ENCODE assay signal across 11 cellular contexts in the genomic region with DNA sequence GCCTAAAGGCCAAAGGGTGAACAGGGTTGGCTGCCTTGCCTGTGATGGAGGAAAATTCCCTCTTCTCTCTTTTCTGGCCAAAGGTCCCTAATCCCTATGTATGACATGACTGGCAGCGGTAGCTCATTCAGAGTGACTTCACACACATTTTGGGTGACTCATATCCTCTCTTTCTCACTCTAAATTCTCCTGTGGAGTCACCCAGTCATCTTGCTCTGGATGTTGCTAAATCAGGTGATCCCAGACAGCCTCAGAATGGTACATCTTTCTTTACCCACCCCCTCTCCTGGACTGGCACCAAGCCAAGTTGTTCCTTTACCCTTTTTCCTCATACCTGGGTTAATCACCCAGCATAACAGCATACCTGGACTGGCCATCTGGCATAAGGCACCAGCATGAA.
A peak's percentile ranks its signal among the peaks of the same experiment; 100 is the strongest.
DNase-seq lines count a peak whose midpoint lies in the region; ATAC-seq and TF ChIP-seq lines count a peak whose summit lies in the region.
"Had no signal": no experiment of that assay in that cellular context is flagged by ENCODE, and none has a peak within 500 bp of the region (broad histone marks: within the 10 kb centered on the region; RNA-seq: fewer than 3 reads in every experiment).

No MANE protein-coding gene starts in this region.

- H3K9ac ChIP-seq in BLaER1 treated with 17β-estradiol and CSF1 and Interleukin-3, amounts not matched to agents 10 nM and 100 nM, result no peak overlapping the region
- no peak overlapping the region for H3K9ac ChIP-seq in adipocyte (ENCODE audit: low read length)

- ATAC-seq in left lobe of liver (peak; percentile 38), HG02840 (IDR thresholded peaks at IDR 0.05; ENCODE audit: low FRiP score, unreplicated experiment) (no peak), GM18505 (IDR thresholded peaks at IDR 0.05; ENCODE audit: unreplicated experiment) (no peak)
- ATAC-seq: Right ventricle myocardium inferior had no signal

- H3K4me2 ChIP-seq in BLaER1 treated with 17β-estradiol and CSF1 and Interleukin-3, amounts not matched to agents 10 nM and 100 nM, result peak overlapping the region in 6 of 11 experiments; percentile 1 to 60 (median 17); a peak in 7 of 22 replicates

- peaks cover 0 to 16% (median 5%) of the 10 kb centered on the region in 11 experiments; a peak in 5 of 22 replicates for H3K36me3 ChIP-seq in BLaER1 treated with 17β-estradiol and CSF1 and Interleukin-3, amounts not matched to agents 10 nM and 100 nM
- no peaks in the 10 kb centered on the region for H3K36me3 ChIP-seq in adipocyte (ENCODE audit: control insufficient read depth, insufficient read depth, low read length, severe bottlenecking)
- H3K36me3 ChIP-seq in SJCRH30, result no peaks in the 10 kb centered on the region
- H3K36me3 ChIP-seq: esophagus squamous epithelium had no signal

- H3K27me3 ChIP-seq in BLaER1 treated with 17β-estradiol and CSF1 and Interleukin-3, amounts not matched to agents 10 nM and 100 nM, result no peaks in the 10 kb centered on the region
- H3K27me3 ChIP-seq in adipocyte (replicated peaks; ENCODE audit: control insufficient read depth, insufficient read depth, low read length) (no peaks in the 10 kb centered on the region), SJCRH30 (no peaks in the 10 kb centered on the region; the same call in none of the 2 replicates)

- H3K27ac ChIP-seq in BLaER1 treated with 17β-estradiol and CSF1 and Interleukin-3, amounts not matched to agents 10 nM and 100 nM, result no peak overlapping the region
- no peak overlapping the region for H3K27ac ChIP-seq in SJCRH30
- H3K27ac ChIP-seq: esophagus squamous epithelium had no signal

- DNase-seq in HK-2 (ENCODE audit: unreplicated experiment), result peak; percentile 66
- DNase-seq in adipocyte (ENCODE audit: low read depth), result peak; percentile 31
- DNase-seq in left lobe of liver (ENCODE audit: low spot score), result no peak
- no peak for DNase-seq in SJCRH30
- no peak for DNase-seq in putamen (ENCODE audit: low spot score)
- DNase-seq: esophagus squamous epithelium, KBM-7 had no signal

- no peak overlapping the region for H3K4me3 ChIP-seq in BLaER1 treated with 17β-estradiol and CSF1 and Interleukin-3, amounts not matched to agents 10 nM and 100 nM
- H3K4me3 ChIP-seq in adipocyte (ENCODE audit: low read length) (no peak overlapping the region), SJCRH30 (no peak overlapping the region)
- H3K4me3 ChIP-seq: esophagus squamous epithelium had no signal

- H4K20me1 ChIP-seq in BLaER1 treated with 17β-estradiol and CSF1 and Interleukin-3, amounts not matched to agents 10 nM and 100 nM, result no peaks in the 10 kb centered on the region

- peaks cover 0 to 12% (median 0%) of the 10 kb centered on the region in 10 experiments; a peak in 8 of 20 replicates for H3K4me1 ChIP-seq in BLaER1 treated with 17β-estradiol and CSF1 and Interleukin-3, amounts not matched to agents 10 nM and 100 nM
- H3K4me1 ChIP-seq in adipocyte (ENCODE audit: control insufficient read depth, insufficient read depth, low read length) (peaks cover 12% of the 10 kb centered on the region), SJCRH30 (0 out of 2 replicates have a peak, but pooled peaks cover 3% of the 10 kb centered on the region)

- TF ChIP-seq POLR2A in GM18505 (IDR thresholded peaks at IDR 0.05; ENCODE audit: borderline replicate concordance, extremely low read depth, insufficient read depth, insufficient read length), result no peak

- peaks cover 36 to 54% (median 39%) of the 10 kb centered on the region in 11 experiments for H3K9me3 ChIP-seq in BLaER1 treated with 17β-estradiol and CSF1 and Interleukin-3, amounts not matched to agents 10 nM and 100 nM (replicated peaks in 1 of 11)
- peaks cover 4% of the 10 kb centered on the region for H3K9me3 ChIP-seq in adipocyte (ENCODE audit: control insufficient read depth, low read length)
- no peaks in the 10 kb centered on the region for H3K9me3 ChIP-seq in SJCRH30 (replicated peaks)

Comparison
In these comparisons a context has a peak if more than half of its experiments do, and no peak if none do; other contexts are left out.
1. DNase-seq: peak in HK-2 (single experiment) and adipocyte (single experiment); none in left lobe of liver (single experiment), SJCRH30 (0 of 2) and putamen (single experiment).